22 cellular contexts compared by ENCODE assay signal in genomic region chr6:137229075-137229759, GRCh38. TPM values are rescaled to one million over a fixed set of nuclear protein-coding genes. Genes with fewer than 3 reads are reported as not detected.
DNase-seq lines count a peak whose midpoint lies in the region; ATAC-seq, FAIRE-seq and TF ChIP-seq lines count a peak whose summit lies in the region.
"Had no signal": no experiment of that assay in that cellular context is flagged by ENCODE, and none has a peak within 500 bp of the region (broad histone marks: within the 10 kb centered on the region; RNA-seq: fewer than 3 reads in every experiment).

No MANE protein-coding gene starts in this region.

- WGBS in heart left ventricle, 4 donors: 54 to 60% (median 59%) methylated on average over 3 of the region's 3 CpGs
- 79 to 85% methylated on average over 3 of the region's 3 CpGs for WGBS in body of pancreas, 2 donors

- peak overlapping the region; percentile 2 to 94 (median 56) for H3K27ac ChIP-seq in heart left ventricle
- H3K27ac ChIP-seq in lower lobe of right lung: peak overlapping the region; percentile 59
- H3K27ac ChIP-seq in upper lobe of right lung: peak overlapping the region; percentile 69
- no peak overlapping the region for H3K27ac ChIP-seq in body of pancreas
- no peak overlapping the region for H3K27ac ChIP-seq in Karpas-422 (ENCODE audit: low read length)
- H3K27ac ChIP-seq: GM23248, SJCRH30 had no signal

- no peak overlapping the region for H3K4me3 Mint-ChIP-seq in T-helper 2 cell treated with Interferon-gamma antibody and Interleukin-4, amounts not matched to agents 5 μg/mL and 100 μg/mL, for 36 hours
- H3K4me3 Mint-ChIP-seq: CD4-positive, alpha-beta T cell had no signal

- peak; percentile 22 to 91 (median 73) for ATAC-seq in heart left ventricle
- no peak for ATAC-seq in lower lobe of right lung
- no peak for ATAC-seq in upper lobe of right lung
- ATAC-seq in body of pancreas: no peak
- ATAC-seq: K562 had no signal

- TF ChIP-seq POLR2A in heart left ventricle (IDR thresholded peaks at IDR 0.05) (no peak), body of pancreas (IDR thresholded peaks at IDR 0.05) (no peak)

- no peak overlapping the region for H3K27ac Mint-ChIP-seq in T-helper 2 cell treated with Interferon-gamma antibody and Interleukin-4, amounts not matched to agents 5 μg/mL and 100 μg/mL, for 36 hours
- H3K27ac Mint-ChIP-seq: CD4-positive, alpha-beta T cell had no signal

- no peak overlapping the region for H3K9ac ChIP-seq in Karpas-422 (ENCODE audit: low read length)
- H3K9ac ChIP-seq: GM23248 had no signal

- H3K4me3 ChIP-seq in heart left ventricle (no peak overlapping the region), lower lobe of right lung (no peak overlapping the region), upper lobe of right lung (no peak overlapping the region), body of pancreas (no peak overlapping the region), Karpas-422 (ENCODE audit: low read length) (no peak overlapping the region)
- H3K4me3 ChIP-seq: GM23248, K562, SJCRH30 had no signal

- H3K27me3 ChIP-seq in heart left ventricle (no peaks in the 10 kb centered on the region), lower lobe of right lung (ENCODE audit: low read depth) (no peaks in the 10 kb centered on the region), upper lobe of right lung (no peaks in the 10 kb centered on the region), body of pancreas (no peaks in the 10 kb centered on the region), Karpas-422 (ENCODE audit: low read length) (no peaks in the 10 kb centered on the region)
- H3K27me3 ChIP-seq: BE2C had no signal

- no peaks in the 10 kb centered on the region for H3K36me3 Mint-ChIP-seq in T-helper 2 cell treated with Interferon-gamma antibody and Interleukin-4, amounts not matched to agents 5 μg/mL and 100 μg/mL, for 36 hours (ENCODE audit: low read depth)

- TF ChIP-seq CTCF in heart left ventricle (IDR thresholded peaks at IDR 0.05) (no peak), lower lobe of right lung (IDR thresholded peaks at IDR 0.05) (no peak), upper lobe of right lung (IDR thresholded peaks at IDR 0.05) (no peak), body of pancreas (IDR thresholded peaks at IDR 0.05) (no peak)

- no peaks in the 10 kb centered on the region for H3K9me3 ChIP-seq in heart left ventricle
- no peaks in the 10 kb centered on the region for H3K9me3 ChIP-seq in lower lobe of right lung
- H3K9me3 ChIP-seq in upper lobe of right lung: no peaks in the 10 kb centered on the region
- H3K9me3 ChIP-seq in body of pancreas: no peaks in the 10 kb centered on the region
- no peaks in the 10 kb centered on the region for H3K9me3 ChIP-seq in Karpas-422 (ENCODE audit: low read length)
- H3K9me3 ChIP-seq: BE2C, SJCRH30 had no signal

- intact Hi-C loops in heart left ventricle (cut with DNase I) (no loop called here), lower lobe of right lung (cut with DNase I) (no loop called here), upper lobe of right lung (cut with DNase I) (no loop called here), body of pancreas (cut with DNase I) (no loop called here)

- FAIRE-seq in GM18507 (lab: Jason Lieb, UNC): peak; percentile 46
- FAIRE-seq: D721Med, K562 had no signal

- H3K9me3 Mint-ChIP-seq in T-helper 2 cell treated with Interferon-gamma antibody and Interleukin-4, amounts not matched to agents 5 μg/mL and 100 μg/mL, for 36 hours: no peaks in the 10 kb centered on the region
- H3K9me3 Mint-ChIP-seq: CD4-positive, alpha-beta T cell had no signal

- H2AFZ ChIP-seq in Karpas-422 (ENCODE audit: low read length): no peak overlapping the region
- H2AFZ ChIP-seq: GM23248 had no signal

- no peaks in the 10 kb centered on the region for H3K36me3 ChIP-seq in heart left ventricle
- no peaks in the 10 kb centered on the region for H3K36me3 ChIP-seq in lower lobe of right lung
- no peaks in the 10 kb centered on the region for H3K36me3 ChIP-seq in upper lobe of right lung
- no peaks in the 10 kb centered on the region for H3K36me3 ChIP-seq in body of pancreas (replicated peaks in 1 of 2; ENCODE audit: insufficient read depth in 1 of 2, low read depth in 2 of 2)
- H3K36me3 ChIP-seq in Karpas-422 (ENCODE audit: insufficient read depth, low read length): no peaks in the 10 kb centered on the region
- H3K36me3 ChIP-seq: BE2C, SJCRH30 had no signal

- H3K27me3 Mint-ChIP-seq in T-helper 2 cell treated with Interferon-gamma antibody and Interleukin-4, amounts not matched to agents 5 μg/mL and 100 μg/mL, for 36 hours (ENCODE audit: low read depth): no peaks in the 10 kb centered on the region
- H3K27me3 Mint-ChIP-seq: CD4-positive, alpha-beta T cell had no signal

- H4K20me1 ChIP-seq in Karpas-422 (ENCODE audit: insufficient read depth, low read depth, low read length): no peaks in the 10 kb centered on the region

- H3K9me2 ChIP-seq in Karpas-422 (replicated peaks; ENCODE audit: insufficient read depth, low read length): no peaks in the 10 kb centered on the region

- H3K4me1 ChIP-seq in heart left ventricle: peaks cover 6 to 100% (median 38%) of the 10 kb centered on the region in 12 donors
- H3K4me1 ChIP-seq in lower lobe of right lung: peaks cover 92% of the 10 kb centered on the region
- H3K4me1 ChIP-seq in upper lobe of right lung: peaks cover 64% of the 10 kb centered on the region
- H3K4me1 ChIP-seq in body of pancreas: no peaks in the 10 kb centered on the region
- H3K4me1 ChIP-seq in Karpas-422 (ENCODE audit: low read length): peaks cover 19% of the 10 kb centered on the region
- H3K4me1 ChIP-seq: BE2C, SJCRH30 had no signal

- DNase-seq in GM18507 (ENCODE audit: extremely low spot score, insufficient read length, low read depth) (no peak), heart left ventricle (peak in 3 of 5 donors; percentile 28 to 63 (median 61)), lower lobe of right lung (no peak), upper lobe of right lung (no peak), body of pancreas (no peak), Karpas-422 (no peak)
- no peak for DNase-seq in T-helper 2 cell treated with Interferon-gamma antibody and Interleukin-4, amounts not matched to agents 5 μg/mL and 100 μg/mL, for 36 hours (ENCODE audit: low spot score)
- DNase-seq: BE2C; CD4-positive, alpha-beta T cell; DMS79; GM23248; HCEC 1CT; NCI-H1436 treated with DMSO at 0.1 percent for 48 hours; NCI-H2029 treated with DMSO at 0.1 percent for 48 hours; NCI-H2171 treated with DMSO at 0.1 percent for 48 hours; NCI-H446 treated with DMSO at 0.1 percent for 48 hours; NK-92 treated with Interleukin-12 subunit alpha and Interleukin-12 subunit beta, amount 100 ng/mL, for 24 hours; RPMI8226; SJCRH30 had no signal

- no peak overlapping the region for H3K4me2 ChIP-seq in Karpas-422 (ENCODE audit: low read depth, low read length, poor library complexity, severe bottlenecking)

- H3K4me1 Mint-ChIP-seq in T-helper 2 cell treated with Interferon-gamma antibody and Interleukin-4, amounts not matched to agents 5 μg/mL and 100 μg/mL, for 36 hours (ENCODE audit: low read depth): peaks cover 57% of the 10 kb centered on the region

- no peaks in the 10 kb centered on the region for H3K79me2 ChIP-seq in Karpas-422 (ENCODE audit: low read length)

RNA-seq across cellular contexts. Expression of gene IFNGR1, which starts 10.0 kb away (rescaled TPM):
- total RNA-seq in heart left ventricle: 100 to 1,000 TPM in 3 of 9 donors, 10 to 100 TPM in 6; 68.6 to 152 (median 79.2) TPM
- 10 to 100 TPM; 75.4 to 90.9 TPM for polyA plus RNA-seq in heart left ventricle
- total RNA-seq in lower lobe of right lung: 208 TPM
- 239 TPM for total RNA-seq in upper lobe of right lung
- total RNA-seq in body of pancreas: 10 to 100 TPM; 12.9 to 36.6 TPM
- 36.0 and 76.9 TPM in 2 replicates for total RNA-seq in Karpas-422 (2014; rRNA removed; shearing (Covaris generic); ENCODE audit: low replicate concordance)

RNA-seq across cellular contexts. Expression of gene IL22RA2, which starts 55.8 kb away (rescaled TPM):
- total RNA-seq in heart left ventricle (under 1 TPM in 1 of 9 donors, not detected in 8; 0.21 TPM), lower lobe of right lung (not detected), upper lobe of right lung (not detected), body of pancreas (not detected)
- under 1 TPM in 1 of 2 donors, not detected in 1; 0.03 TPM for polyA plus RNA-seq in heart left ventricle
- not detected in 2 replicates for total RNA-seq in Karpas-422 (2014; rRNA removed; shearing (Covaris generic); ENCODE audit: low replicate concordance)
- total RNA-seq: CD4-positive, alpha-beta T cell; G401; GM23248; K562; SJCRH30 had no signal
- polyA plus RNA-seq: GM23248 had no signal

Comparison
In these comparisons a context has a peak if more than half of its experiments do, and no peak if none do; other contexts are left out.
1. DNase-seq: peak in heart left ventricle (3 of 5); none in GM18507 (single experiment), lower lobe of right lung (single experiment), upper lobe of right lung (single experiment), body of pancreas (0 of 4), Karpas-422 (single experiment) and T-helper 2 cell treated with Interferon-gamma antibody and Interleukin-4, amounts not matched to agents 5 μg/mL and 100 μg/mL, for 36 hours (single experiment).
2. ATAC-seq: peak in heart left ventricle (4 of 4); none in lower lobe of right lung (0 of 2), upper lobe of right lung (single experiment) and body of pancreas (single experiment).
3. H3K27ac ChIP-seq: peak in heart left ventricle (12 of 12), lower lobe of right lung (single experiment) and upper lobe of right lung (single experiment); none in body of pancreas (0 of 4) and Karpas-422 (single experiment).